ENCODE assay signal across 8 cellular contexts in genomic region chr19:58002384-58003152, GRCh38. TPM values are rescaled to one million over a fixed set of nuclear protein-coding genes. Genes with fewer than 3 reads are reported as not detected.
DNase-seq lines count a peak whose midpoint lies in the region; ATAC-seq and TF ChIP-seq lines count a peak whose summit lies in the region.

TSS of gene ZNF606 (minus strand) at chr19:58002820. CDS start at chr19:58001319, 1,501 bp downstream.

- H3K36me3 Mint-ChIP-seq in CD8-positive, alpha-beta memory T cell = peaks cover 25 to 83% (median 72%) of the 10 kb centered on the region in 3 donors

- H3K9me3 ChIP-seq in CD8-positive, alpha-beta memory T cell (ENCODE audit: low read length) = peaks cover 51% of the 10 kb centered on the region
- H3K9me3 ChIP-seq in OCI-LY7 (ENCODE audit: low read length) (peaks cover 24% of the 10 kb centered on the region; the same call in 1 of the 2 replicates), esophagus muscularis mucosa (peaks cover 0 to 83% (median 51%) of the 10 kb centered on the region in 4 donors)

- peaks cover 28 to 37% (median 29%) of the 10 kb centered on the region in 3 donors for H3K4me1 Mint-ChIP-seq in CD8-positive, alpha-beta memory T cell

- no peaks in the 10 kb centered on the region for H4K20me1 ChIP-seq in OCI-LY7 (ENCODE audit: insufficient read depth, low read length)

- peak within 1 kb of the TSS; percentile 92 for H2AFZ ChIP-seq in OCI-LY7 (ENCODE audit: low read length)

- H3K4me1 ChIP-seq in CD8-positive, alpha-beta memory T cell (ENCODE audit: insufficient read depth, low read length) = peaks cover 32% of the 10 kb centered on the region
- peaks cover 10% of the 10 kb centered on the region for H3K4me1 ChIP-seq in OCI-LY7 (ENCODE audit: insufficient read depth, low read length, poor library complexity, severe bottlenecking)
- H3K4me1 ChIP-seq in esophagus muscularis mucosa = peaks cover 25 to 36% (median 26%) of the 10 kb centered on the region in 4 donors

- H3K27me3 Mint-ChIP-seq in CD8-positive, alpha-beta memory T cell = peaks cover 0 to 3% of the 10 kb centered on the region in 2 donors

- H3K9me3 Mint-ChIP-seq in CD8-positive, alpha-beta memory T cell = peaks cover 19 to 59% (median 49%) of the 10 kb centered on the region in 5 donors

- peak within 1 kb of the TSS; percentile 73 for H3K27ac ChIP-seq in CD8-positive, alpha-beta memory T cell (ENCODE audit: low read depth, low read length)
- H3K27ac ChIP-seq in OCI-LY7 (ENCODE audit: low read depth, low read length, poor library complexity, severe bottlenecking) (no peak within 1 kb of the TSS), esophagus muscularis mucosa (replicated peaks in 1 of 4) (peak within 1 kb of the TSS; percentile 91 to 96 (median 94))

- no TSS peak for BruUV-seq in OCI-LY7 (replicated peaks; lab: Mats Ljungman, UMichigan)

- no peak for TF ChIP-seq EP300 in esophagus muscularis mucosa (IDR thresholded peaks at IDR 0.05)

- no peaks in the 10 kb centered on the region for H3K79me2 ChIP-seq in OCI-LY7 (ENCODE audit: insufficient read depth, low read depth, low read length)

- POLR2A ChIA-PET in CD8-positive, alpha-beta memory T cell (lab: Charles Lee) = interaction anchor here (0.8 to 1.9 kb wide), 7 partner anchors 86 to 613 kb away, joined by 3 to 8 read pairs (median 4); partner anchors contain the start of genes ERVK3-1, ZNF154, ZNF274 and ZNF329
- POLR2A ChIA-PET in OCI-LY7 (lab: Charles Lee) = no interaction called here

- intact Hi-C loops in OCI-LY7 (cut with micrococcal nuclease; ENCODE audit: unreplicated experiment) (no loop called here), esophagus muscularis mucosa (cut with DNase I) (loop anchor here (5.0 kb wide), 1 partner anchor 65 kb away; the partner anchor contains the start of gene ZNF418)

- H3K27me3 ChIP-seq in CD8-positive, alpha-beta memory T cell (ENCODE audit: insufficient read depth, low read length, poor library complexity, severe bottlenecking) = no peaks in the 10 kb centered on the region
- no peaks in the 10 kb centered on the region for H3K27me3 ChIP-seq in esophagus muscularis mucosa

- peak; percentile 98 for ATAC-seq in GM19463 (IDR thresholded peaks at IDR 0.05; ENCODE audit: unreplicated experiment)

- H3K4me3 ChIP-seq in CD8-positive, alpha-beta memory T cell (ENCODE audit: low read length) = peak within 1 kb of the TSS; percentile 97
- H3K4me3 ChIP-seq in OCI-LY7 (ENCODE audit: low read depth, low read length, poor library complexity, severe bottlenecking) (peak within 1 kb of the TSS; percentile 67), esophagus muscularis mucosa (peak within 1 kb of the TSS; percentile 87 to 97 (median 96))

- CTCF ChIA-PET in CD8-positive, alpha-beta memory T cell (lab: Charles Lee) = interaction anchor here (0.9 to 1.6 kb wide), 7 partner anchors 10 to 369 kb away, joined by 3 to 4 read pairs (median 3); partner anchors contain the start of genes ZNF135 and ZNF211
- CTCF ChIA-PET in OCI-LY7 (lab: Charles Lee; ENCODE audit: unreplicated experiment) = interaction anchor here (0.6 kb wide), 1 partner anchor 82 kb away, joined by 4 read pairs; no protein-coding TSS in a partner anchor

- 0% methylated on average over 3 of the region's 89 CpGs for WGBS in esophagus muscularis mucosa

- H3K9me2 ChIP-seq in OCI-LY7 (ENCODE audit: insufficient read depth, low read length) = no peaks in the 10 kb centered on the region

- DNase-seq in CD8-positive, alpha-beta memory T cell = peak; percentile 76 to 88 (median 83)
- DNase-seq in HPDE6-E6E7 (ENCODE audit: extremely low spot score) (peak; percentile 86), OCI-LY7 (ENCODE audit: low spot score) (peak; percentile 81), esophagus muscularis mucosa (ENCODE audit: extremely low spot score) (peak; percentile 93), myocyte (ENCODE audit: low read depth) (peak; percentile 87)
- peak; percentile 83 to 88 for DNase-seq in activated T-cell treated with anti-CD3 and anti-CD28 coated beads, Interleukin-2, amount 50 U/mL, for 48 hours
- DNase-seq in stimulated activated CD8-positive, alpha-beta memory T cell treated with anti-CD3 and anti-CD28 coated beads, Interleukin-7, amount 100 ng/mL, for 24 hours (ENCODE audit: low read depth) = peak; percentile 53

- H3K4me2 ChIP-seq in OCI-LY7 (ENCODE audit: low read length) = peak within 1 kb of the TSS; percentile 61

- peak; percentile 60 for TF ChIP-seq POLR2A in esophagus muscularis mucosa (IDR thresholded peaks at IDR 0.05; ENCODE audit: low read depth)

- H3K4me3 Mint-ChIP-seq in CD8-positive, alpha-beta memory T cell = peak within 1 kb of the TSS; percentile 81 to 92 (median 86)

- peaks cover 18% of the 10 kb centered on the region for H3K36me3 ChIP-seq in CD8-positive, alpha-beta memory T cell (ENCODE audit: insufficient read depth, low read length)
- peaks cover 9% of the 10 kb centered on the region; the same call in 1 of the 2 replicates for H3K36me3 ChIP-seq in OCI-LY7 (ENCODE audit: insufficient read depth, low read length)
- peaks cover 44 to 68% (median 66%) of the 10 kb centered on the region in 4 donors for H3K36me3 ChIP-seq in esophagus muscularis mucosa

- peak within 1 kb of the TSS; percentile 83 to 98 (median 88) for H3K27ac Mint-ChIP-seq in CD8-positive, alpha-beta memory T cell

- no peak for TF ChIP-seq CTCF in OCI-LY7 (conservative IDR thresholded peaks at IDR 0.05; ENCODE audit: low read length)
- TF ChIP-seq CTCF in esophagus muscularis mucosa (IDR thresholded peaks at IDR 0.05) = no peak

RNA-seq across cellular contexts. Expression of gene ZNF606, which starts in this region (rescaled TPM):
- total RNA-seq in CD8-positive, alpha-beta memory T cell = 1 to 10 TPM; 8.2 to 8.7 TPM
- 3.9 TPM for polyA plus RNA-seq in CD8-positive, alpha-beta memory T cell
- total RNA-seq in OCI-LY7 (2014; rRNA removed; shearing (Covaris generic)) = 1.3 and 2.1 TPM in 2 replicates
- 3.2 and 4.3 TPM in 2 replicates for total RNA-seq in OCI-LY7 (2022)
- 10 to 100 TPM in 3 of 4 donors, 1 to 10 TPM in 1; 7.6 to 23.3 (median 15.5) TPM for total RNA-seq in esophagus muscularis mucosa
- total RNA-seq in myocyte = 16.6 and 22.1 TPM in 2 replicates
- 4.2 TPM for polyA plus RNA-seq in myocyte (2012)
